Comparison of ENCODE assay signal across 2 cellular contexts in genomic region chr7:91128574-91129348, GRCh38.
TF ChIP-seq lines count a peak whose summit lies in the region.

No MANE protein-coding gene starts in this region.

TF ChIP-seq in IMR-90, 13 proteins besides CTCF, POLR2A, EP300 and RAD21:
- TF ChIP-seq CEBPB (IDR thresholded peaks at IDR 0.05; ENCODE audit: low read depth, low read length) (peak; percentile 39; the same call in 1 of the 2 replicates), FOS (IDR thresholded peaks at IDR 0.05; ENCODE audit: low read depth, low read length) (no peak), ELK1 (IDR thresholded peaks at IDR 0.05; ENCODE audit: borderline replicate concordance, low read depth, low read length) (no peak)
TF ChIP-seq in IMR-90: peak in this region for 1.

TF ChIP-seq in H1, 55 proteins besides CTCF, POLR2A, EP300 and RAD21:
- TF ChIP-seq PHF8 (conservative IDR thresholded peaks at IDR 0.05; ENCODE audit: low read depth, low read length): no peak
- TF ChIP-seq BACH1 (IDR thresholded peaks at IDR 0.05; ENCODE audit: low read length): no peak
- no peak for TF ChIP-seq MAX (IDR thresholded peaks at IDR 0.05)
- no peak for TF ChIP-seq USF2 (IDR thresholded peaks at IDR 0.05; ENCODE audit: low read length)
- TF ChIP-seq MAFK (IDR thresholded peaks at IDR 0.05; ENCODE audit: low read depth, low read length): no peak
- no peak for TF ChIP-seq RBBP5 (IDR thresholded peaks at IDR 0.05; ENCODE audit: borderline replicate concordance, low read depth, low read length)
- TF ChIP-seq TAF7 (optimal IDR thresholded peaks at IDR 0.05; ENCODE audit: borderline replicate concordance, low read depth, low read length): no peak
- no peak for TF ChIP-seq KDM5A (IDR thresholded peaks at IDR 0.05; ENCODE audit: low read length)
- TF ChIP-seq TBP (IDR thresholded peaks at IDR 0.05; ENCODE audit: low read depth, low read length): no peak
- no peak for TF ChIP-seq E2F6 (IDR thresholded peaks at IDR 0.05)
- TF ChIP-seq CHD1 (IDR thresholded peaks at IDR 0.05; ENCODE audit: low read depth, low read length): no peak
- no peak for TF ChIP-seq ATF2 (IDR thresholded peaks at IDR 0.05; ENCODE audit: low read length)
- no peak for TF ChIP-seq HDAC2 (IDR thresholded peaks at IDR 0.05; ENCODE audit: borderline replicate concordance in 1 of 2, low read depth in 2 of 2, low read length in 2 of 2)
